12 cellular contexts compared by ENCODE assay signal in the genomic region with DNA sequence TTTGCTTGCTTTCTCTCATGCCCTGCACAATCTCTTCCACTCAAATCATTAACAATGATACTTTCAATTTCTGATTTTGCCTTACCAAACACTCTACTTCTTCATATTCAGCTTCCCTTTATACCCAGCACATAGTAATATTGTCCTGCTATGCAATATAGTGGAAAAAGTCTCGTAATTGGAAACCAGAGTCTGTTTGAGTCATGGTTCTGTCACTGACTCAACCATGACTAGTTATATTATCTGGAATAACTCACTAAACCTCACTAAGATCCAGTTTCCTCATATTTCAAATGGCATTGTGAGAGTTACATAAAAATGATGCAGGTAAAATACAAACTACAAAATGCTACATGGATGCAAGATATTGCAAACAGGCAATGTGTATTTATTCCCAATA.
DNase-seq lines count a peak whose midpoint lies in the region; FAIRE-seq and TF ChIP-seq lines count a peak whose summit lies in the region.
"Had no signal": no experiment of that assay in that cellular context is flagged by ENCODE, and none has a peak within 500 bp of the region (broad histone marks: within the 10 kb centered on the region; RNA-seq: fewer than 3 reads in every experiment).

No MANE protein-coding gene starts in this region.

- DNase-seq in AG09309 (ENCODE audit: low read depth) (peak; percentile 13), HTR-8/SVneo (ENCODE audit: insufficient read length, low spot score) (peak; percentile 39), astrocyte of the spinal cord (ENCODE audit: low read depth, low spot score) (peak; percentile 84), iris pigment epithelial cell (ENCODE audit: low read depth) (peak; percentile 84), CD14-positive monocyte (ENCODE audit: low spot score) (no peak), NCI-H69 (lab: John Stamatoyannopoulos, UW) (no peak)
- DNase-seq in activated T-cell treated with anti-CD3 and anti-CD28 coated beads, Interleukin-2, amount 50 U/mL, for 48 hours = no peak
- DNase-seq in CD8-positive, alpha-beta memory T cell = no peak
- DNase-seq: activated CD8-positive, alpha-beta memory T cell treated with anti-CD3 and anti-CD28 coated beads, Interleukin-2, amount 50 U/mL, for 48 hours; activated naive CD8-positive, alpha-beta T cell treated with anti-CD3 and anti-CD28 coated beads, Interleukin-2, amount 10 ng/mL, durations not matched to agents 7 days and 5 days; islet precursor cell; NCI-H1092 had no signal

- TF ChIP-seq CTCF in AG09309 (IDR thresholded peaks at IDR 0.05; ENCODE audit: control insufficient read depth, insufficient read depth, low read depth, low read length, missing control alignments) (no peak), astrocyte of the spinal cord (IDR thresholded peaks at IDR 0.05; ENCODE audit: low read depth, low read length) (no peak), CD14-positive monocyte (IDR thresholded peaks at IDR 0.05) (no peak)

- H3K27ac Mint-ChIP-seq in CD14-positive monocyte = no peak overlapping the region
- H3K27ac Mint-ChIP-seq in CD8-positive, alpha-beta memory T cell = no peak overlapping the region

- no peaks in the 10 kb centered on the region for H3K4me1 Mint-ChIP-seq in CD14-positive monocyte
- H3K4me1 Mint-ChIP-seq in CD8-positive, alpha-beta memory T cell = no peaks in the 10 kb centered on the region
- H3K4me1 Mint-ChIP-seq: activated naive CD8-positive, alpha-beta T cell treated with anti-CD3 and anti-CD28 coated beads, Interleukin-2, amount 10 ng/mL, durations not matched to agents 7 days and 5 days had no signal

- no peak overlapping the region for H3K4me3 ChIP-seq in AG09309 (ENCODE audit: control insufficient read depth, low read depth, low read length)
- no peak overlapping the region for H3K4me3 ChIP-seq in astrocyte of the spinal cord (ENCODE audit: low read depth, low read length)
- H3K4me3 ChIP-seq in CD8-positive, alpha-beta memory T cell (ENCODE audit: low read length) = no peak overlapping the region

- no peaks in the 10 kb centered on the region for H3K9me3 ChIP-seq in CD8-positive, alpha-beta memory T cell (ENCODE audit: low read length)

- peaks cover 0 to 10% (median 4%) of the 10 kb centered on the region in 7 donors for H3K9me3 Mint-ChIP-seq in CD14-positive monocyte
- H3K9me3 Mint-ChIP-seq in CD8-positive, alpha-beta memory T cell = peaks cover 0 to 6% (median 4%) of the 10 kb centered on the region in 5 donors

- no peak overlapping the region for H3K27ac ChIP-seq in CD8-positive, alpha-beta memory T cell (ENCODE audit: low read depth, low read length)

- in situ Hi-C loops in astrocyte of the spinal cord (cut with HindIII; ENCODE audit: low sequenced_read_pairs) = no loop called here

- H3K27me3 Mint-ChIP-seq in CD14-positive monocyte (ENCODE audit: low read depth in 3 of 3) = peaks cover 0 to 2% (median 0%) of the 10 kb centered on the region in 3 donors
- H3K27me3 Mint-ChIP-seq in CD8-positive, alpha-beta memory T cell = no peaks in the 10 kb centered on the region
- H3K27me3 Mint-ChIP-seq: activated naive CD8-positive, alpha-beta T cell treated with anti-CD3 and anti-CD28 coated beads, Interleukin-2, amount 10 ng/mL, durations not matched to agents 7 days and 5 days had no signal

- CTCF ChIA-PET in CD8-positive, alpha-beta memory T cell (lab: Charles Lee) = no interaction called here

- POLR2A ChIA-PET in CD8-positive, alpha-beta memory T cell (lab: Charles Lee) = no interaction called here

- no peak overlapping the region for H3K4me3 Mint-ChIP-seq in CD14-positive monocyte
- H3K4me3 Mint-ChIP-seq in CD8-positive, alpha-beta memory T cell = no peak overlapping the region
- H3K4me3 Mint-ChIP-seq: activated naive CD8-positive, alpha-beta T cell treated with anti-CD3 and anti-CD28 coated beads, Interleukin-2, amount 10 ng/mL, durations not matched to agents 7 days and 5 days had no signal

- no peaks in the 10 kb centered on the region for H3K36me3 ChIP-seq in CD8-positive, alpha-beta memory T cell (ENCODE audit: insufficient read depth, low read length)

- intact Hi-C loops in CD14-positive monocyte (cut with micrococcal nuclease) = no loop called here

- FAIRE-seq in HTR-8/SVneo (lab: Jason Lieb, UNC) = no peak

- H3K27me3 ChIP-seq in CD8-positive, alpha-beta memory T cell (ENCODE audit: insufficient read depth, low read length, poor library complexity, severe bottlenecking) = no peaks in the 10 kb centered on the region

- H3K36me3 Mint-ChIP-seq in CD14-positive monocyte = no peaks in the 10 kb centered on the region
- no peaks in the 10 kb centered on the region for H3K36me3 Mint-ChIP-seq in CD8-positive, alpha-beta memory T cell
- H3K36me3 Mint-ChIP-seq: activated naive CD8-positive, alpha-beta T cell treated with anti-CD3 and anti-CD28 coated beads, Interleukin-2, amount 10 ng/mL, durations not matched to agents 7 days and 5 days had no signal

- H3K4me1 ChIP-seq in CD8-positive, alpha-beta memory T cell (ENCODE audit: insufficient read depth, low read length) = no peaks in the 10 kb centered on the region

Comparison
In these comparisons a context has a peak if more than half of its experiments do, and no peak if none do; other contexts are left out.
1. DNase-seq: peak in AG09309 (single experiment), HTR-8/SVneo (single experiment), astrocyte of the spinal cord (single experiment) and iris pigment epithelial cell (single experiment); none in activated T-cell treated with anti-CD3 and anti-CD28 coated beads, Interleukin-2, amount 50 U/mL, for 48 hours (0 of 2), CD14-positive monocyte (single experiment), NCI-H69 (single experiment) and CD8-positive, alpha-beta memory T cell (0 of 5).